ENCODE assay signal across 8 cellular contexts in the genomic region with DNA sequence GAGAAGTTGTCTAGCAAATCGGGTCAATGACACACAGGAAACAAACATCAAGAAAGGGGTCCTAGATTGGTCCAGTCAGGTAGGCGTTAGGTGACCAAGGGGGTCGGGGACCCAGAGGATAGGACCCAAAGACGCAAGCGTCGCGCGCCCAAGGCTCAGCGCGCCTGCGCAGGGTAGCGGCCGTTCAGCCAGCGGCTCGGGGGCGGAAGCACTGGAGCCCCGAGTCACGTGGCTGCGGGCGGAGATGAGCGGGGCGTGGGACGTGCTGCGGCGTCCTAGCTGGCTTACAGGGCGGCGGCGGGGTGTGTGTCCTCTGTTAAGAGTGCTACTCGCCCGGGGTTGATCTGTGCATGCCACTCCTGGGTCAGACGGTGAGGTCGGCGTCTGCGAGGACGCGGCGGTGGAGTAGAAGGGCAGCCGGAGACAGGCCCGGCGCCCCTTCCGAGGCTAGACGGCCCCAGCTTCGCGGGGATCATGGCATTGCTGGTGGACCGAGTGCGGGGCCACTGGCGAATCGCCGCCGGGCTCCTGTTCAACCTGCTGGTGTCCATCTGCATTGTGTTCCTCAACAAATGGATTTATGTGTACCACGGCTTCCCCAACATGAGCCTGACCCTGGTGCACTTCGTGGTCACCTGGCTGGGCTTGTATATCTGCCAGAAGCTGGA. TPM values are rescaled to one million over a fixed set of nuclear protein-coding genes. Genes with fewer than 3 reads are reported as not detected.
DNase-seq lines count a peak whose midpoint lies in the region; ATAC-seq and TF ChIP-seq lines count a peak whose summit lies in the region.

TSS of gene SLC35E3 (plus strand) at position 273 of the 668 bp plus-strand sequence. CDS start at position 475, 202 bp downstream.

- peak within 1 kb of the TSS; percentile 95 for H3K4me3 Mint-ChIP-seq in chondrocyte (ENCODE audit: unreplicated experiment)

- H3K36me3 Mint-ChIP-seq in chondrocyte (ENCODE audit: low read depth): no peaks in the 10 kb centered on the region

- no peaks in the 10 kb centered on the region for H3K9me3 Mint-ChIP-seq in chondrocyte (ENCODE audit: low read depth)

- DNase-seq in AG20443 (ENCODE audit: low spot score) (peak; percentile 99), NCI-H446 treated with DMSO at 0.1 percent for 48 hours (lab: John Stamatoyannopoulos, UW) (peak; percentile 82), chondrocyte (ENCODE audit: low spot score) (peak; percentile 97), kidney glomerular epithelial cell (lab: John Stamatoyannopoulos, UW) (peak; percentile 87)
- DNase-seq in activated CD4-positive, alpha-beta T cell treated with anti-CD3 and anti-CD28 coated beads for 1 hour: peak; percentile 81
- DNase-seq in stimulated activated CD4-positive, alpha-beta T cell treated with anti-CD3 and anti-CD28 coated beads, Interleukin-15, amount 100 ng/mL, for 48 hours (ENCODE audit: low read depth in 2 of 2): peak; percentile 86 to 91

- ATAC-seq in GM19043 (IDR thresholded peaks at IDR 0.05; ENCODE audit: low read depth, unreplicated experiment) (peak; percentile 98), HG03354 (IDR thresholded peaks at IDR 0.05; ENCODE audit: poor library complexity, severe bottlenecking, unreplicated experiment) (peak; percentile 98)

- H3K27me3 Mint-ChIP-seq in chondrocyte (ENCODE audit: low read depth): no peaks in the 10 kb centered on the region

- peak within 1 kb of the TSS; percentile 92 for H3K27ac Mint-ChIP-seq in chondrocyte (ENCODE audit: unreplicated experiment)

- H3K4me1 Mint-ChIP-seq in chondrocyte (ENCODE audit: low read depth): peaks cover 45% of the 10 kb centered on the region

- peak; percentile 9 for TF ChIP-seq CTCF in chondrocyte (IDR thresholded peaks at IDR 0.05)

RNA-seq across cellular contexts. Expression of gene SLC35E3, which starts in this region (rescaled TPM):
- 10.7 to 13.6 TPM (median 11.6 TPM) in 3 replicates for total RNA-seq in chondrocyte

Comparison
In these comparisons a context has a peak if more than half of its experiments do, and no peak if none do; other contexts are left out.
1. Peak in every context shown above with its lines: DNase-seq and ATAC-seq.